1 cellular context compared by ENCODE assay signal in genomic region chr1:149995927-149996326, GRCh38.
TF ChIP-seq lines count a peak whose summit lies in the region.

No MANE protein-coding gene starts in this region.

TF ChIP-seq in IMR-90, 13 proteins besides CTCF, POLR2A, EP300 and RAD21 (continued from another document):
- TF ChIP-seq, protein P1, sequence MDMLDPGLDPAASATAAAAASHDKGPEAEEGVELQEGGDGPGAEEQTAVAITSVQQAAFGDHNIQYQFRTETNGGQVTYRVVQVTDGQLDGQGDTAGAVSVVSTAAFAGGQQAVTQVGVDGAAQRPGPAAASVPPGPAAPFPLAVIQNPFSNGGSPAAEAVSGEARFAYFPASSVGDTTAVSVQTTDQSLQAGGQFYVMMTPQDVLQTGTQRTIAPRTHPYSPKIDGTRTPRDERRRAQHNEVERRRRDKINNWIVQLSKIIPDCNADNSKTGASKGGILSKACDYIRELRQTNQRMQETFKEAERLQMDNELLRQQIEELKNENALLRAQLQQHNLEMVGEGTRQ (IDR thresholded peaks at IDR 0.05; ENCODE audit: low read depth, low read length) = no peak
- no peak for TF ChIP-seq MAZ (IDR thresholded peaks at IDR 0.05; ENCODE audit: borderline replicate concordance, low read depth, low read length)
- TF ChIP-seq SMC3 (IDR thresholded peaks at IDR 0.05; ENCODE audit: low read depth, low read length) = no peak
- TF ChIP-seq CHD1 (IDR thresholded peaks at IDR 0.05; ENCODE audit: low read depth, low read length) = no peak
- peak; percentile 37; the same call in 1 of the 2 replicates for TF ChIP-seq CEBPB (IDR thresholded peaks at IDR 0.05; ENCODE audit: low read depth, low read length)
- TF ChIP-seq MAFK (IDR thresholded peaks at IDR 0.05; ENCODE audit: low read depth, low read length) = no peak
- no peak for TF ChIP-seq RFX5 (IDR thresholded peaks at IDR 0.05; ENCODE audit: low read depth, low read length)
